ENCODE assay signal across 9 cellular contexts in the genomic region with DNA sequence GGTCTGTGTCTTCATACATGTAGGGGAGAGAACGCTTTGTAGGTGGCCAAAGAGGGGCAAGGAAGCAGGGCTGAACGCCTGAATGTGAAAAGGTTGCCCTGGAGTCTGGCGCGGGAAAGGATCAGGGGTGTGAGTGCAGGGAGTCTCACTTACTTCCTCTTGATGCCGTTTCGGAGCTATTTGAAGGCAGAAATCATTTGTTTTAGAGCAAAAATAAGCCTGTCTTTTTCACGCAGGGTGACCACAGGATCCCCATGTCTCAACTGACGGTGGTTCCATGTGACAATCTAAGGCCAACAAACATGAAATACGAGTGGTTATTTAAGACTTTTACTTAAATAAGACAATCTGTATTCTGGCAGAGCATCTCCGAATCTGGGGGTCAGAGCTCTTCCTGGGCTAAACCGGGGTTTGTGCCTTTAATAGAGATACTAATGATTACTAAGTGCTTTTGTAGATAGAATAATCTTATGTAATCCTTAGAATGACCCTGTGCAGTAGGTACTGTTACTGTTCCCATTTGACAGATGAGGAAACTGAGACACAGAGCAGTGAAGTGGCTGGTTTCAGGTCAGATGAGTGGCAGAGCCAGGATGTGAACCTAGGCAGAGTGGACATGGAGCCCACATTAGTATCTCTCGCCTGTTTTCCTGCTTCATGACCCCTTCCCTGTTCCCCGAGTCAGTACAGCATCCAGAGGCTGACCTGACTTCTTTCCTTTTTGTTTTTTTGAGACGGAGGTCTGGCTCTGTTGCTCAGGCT. TPM values are rescaled to one million over a fixed set of nuclear protein-coding genes. Genes with fewer than 3 reads are reported as not detected.
A peak's percentile ranks its signal among the peaks of the same experiment; 100 is the strongest.
DNase-seq lines count a peak whose midpoint lies in the region; ATAC-seq and TF ChIP-seq lines count a peak whose summit lies in the region.
"Had no signal": no experiment of that assay in that cellular context is flagged by ENCODE, and none has a peak within 500 bp of the region (broad histone marks: within the 10 kb centered on the region; RNA-seq: fewer than 3 reads in every experiment).

No MANE protein-coding gene starts in this region.

- H4K20me1 ChIP-seq in Karpas-422 (ENCODE audit: insufficient read depth, low read depth, low read length), result peaks cover 30% of the 10 kb centered on the region
- H4K20me1 ChIP-seq in neural progenitor cell (ENCODE audit: low read depth), result peaks cover 21% of the 10 kb centered on the region

- H3K4me1 Mint-ChIP-seq in activated naive CD8-positive, alpha-beta T cell treated with anti-CD3 and anti-CD28 coated beads, Interleukin-2, amount 50 U/mL, for 24 hours, result peaks cover 23% of the 10 kb centered on the region
- H3K4me1 Mint-ChIP-seq in neural progenitor cell, result peaks cover 17% of the 10 kb centered on the region

- H3K36me3 Mint-ChIP-seq in activated naive CD8-positive, alpha-beta T cell treated with anti-CD3 and anti-CD28 coated beads, Interleukin-2, amount 50 U/mL, for 24 hours (ENCODE audit: low read depth), result peaks cover 10% of the 10 kb centered on the region
- H3K36me3 Mint-ChIP-seq in neural progenitor cell, result peaks cover 4% of the 10 kb centered on the region

- H3K4me1 ChIP-seq in Karpas-422 (ENCODE audit: low read length) (peaks cover 55% of the 10 kb centered on the region), neural progenitor cell (peaks cover 16% of the 10 kb centered on the region)

- no peak for TF ChIP-seq CTCF in neural progenitor cell (IDR thresholded peaks at IDR 0.05)

- H3K4me3 Mint-ChIP-seq in activated naive CD8-positive, alpha-beta T cell treated with anti-CD3 and anti-CD28 coated beads, Interleukin-2, amount 50 U/mL, for 24 hours, result peak overlapping the region; percentile 93
- H3K4me3 Mint-ChIP-seq in neural progenitor cell, result peak overlapping the region; percentile 94

- H3K27ac ChIP-seq in Karpas-422 (ENCODE audit: low read length), result peak overlapping the region; percentile 99
- H3K27ac ChIP-seq in neural progenitor cell, result no peak overlapping the region

- H2AFZ ChIP-seq in Karpas-422 (ENCODE audit: low read length), result no peak overlapping the region
- no peak overlapping the region for H2AFZ ChIP-seq in neural progenitor cell (replicated peaks)

- H3K9ac ChIP-seq in Karpas-422 (ENCODE audit: low read length) (peak overlapping the region; percentile 87), neural progenitor cell (no peak overlapping the region)

- H3K4me3 ChIP-seq in GM08714 (ENCODE audit: low read length) (peak overlapping the region; percentile 69), Karpas-422 (ENCODE audit: low read length) (peak overlapping the region; percentile 86), neural progenitor cell (peak overlapping the region; percentile 78)

- no peaks in the 10 kb centered on the region for H3K9me2 ChIP-seq in Karpas-422 (replicated peaks; ENCODE audit: insufficient read depth, low read length)

- H3K36me3 ChIP-seq in Karpas-422 (ENCODE audit: insufficient read depth, low read length) (peaks cover 16% of the 10 kb centered on the region; the same call in 1 of the 2 replicates), neural progenitor cell (no peaks in the 10 kb centered on the region)

- H3K4me2 ChIP-seq in Karpas-422 (ENCODE audit: low read depth, low read length, poor library complexity, severe bottlenecking), result peak overlapping the region; percentile 93
- H3K4me2 ChIP-seq in neural progenitor cell, result peak overlapping the region; percentile 97

- H3K79me2 ChIP-seq in Karpas-422 (ENCODE audit: low read length), result peaks cover 60% of the 10 kb centered on the region
- peaks cover 29% of the 10 kb centered on the region for H3K79me2 ChIP-seq in neural progenitor cell (ENCODE audit: low read depth)

- H3K27me3 ChIP-seq in Karpas-422 (ENCODE audit: low read length) (no peaks in the 10 kb centered on the region), neural progenitor cell (peaks cover 22% of the 10 kb centered on the region)

- H3K27ac Mint-ChIP-seq in activated naive CD8-positive, alpha-beta T cell treated with anti-CD3 and anti-CD28 coated beads, Interleukin-2, amount 50 U/mL, for 24 hours, result no peak overlapping the region
- H3K27ac Mint-ChIP-seq in neural progenitor cell, result no peak overlapping the region

- DNase-seq in Karpas-422, result peak; percentile 95
- no peak for DNase-seq in activated naive CD8-positive, alpha-beta T cell treated with anti-CD3 and anti-CD28 coated beads, Interleukin-2, amount 50 U/mL, for 24 hours
- DNase-seq in neural progenitor cell (ENCODE audit: low spot score), result no peak
- no peak for DNase-seq in NCI-H1694 treated with DMSO at 0.1 percent for 48 hours (lab: John Stamatoyannopoulos, UW)
- no peak for DNase-seq in NCI-H2029 (lab: John Stamatoyannopoulos, UW)
- DNase-seq in COLO829 (ENCODE audit: low spot score), result no peak
- DNase-seq: right cardiac atrium had no signal

- H3K9me3 Mint-ChIP-seq in activated naive CD8-positive, alpha-beta T cell treated with anti-CD3 and anti-CD28 coated beads, Interleukin-2, amount 50 U/mL, for 24 hours, result no peaks in the 10 kb centered on the region
- H3K9me3 Mint-ChIP-seq in neural progenitor cell, result no peaks in the 10 kb centered on the region

- H3K9me3 ChIP-seq in Karpas-422 (ENCODE audit: low read length) (no peaks in the 10 kb centered on the region), neural progenitor cell (ENCODE audit: low read depth) (no peaks in the 10 kb centered on the region)

- H3F3A ChIP-seq in neural progenitor cell (ENCODE audit: low read depth), result peaks cover 16% of the 10 kb centered on the region

- ATAC-seq in activated naive CD8-positive, alpha-beta T cell treated with anti-CD3 and anti-CD28 coated beads, Interleukin-2, amount 50 U/mL, for 24 hours, result no peak
- no peak for ATAC-seq in GM19467 (IDR thresholded peaks at IDR 0.05; ENCODE audit: unreplicated experiment)

- no peaks in the 10 kb centered on the region for H3K27me3 Mint-ChIP-seq in activated naive CD8-positive, alpha-beta T cell treated with anti-CD3 and anti-CD28 coated beads, Interleukin-2, amount 50 U/mL, for 24 hours
- H3K27me3 Mint-ChIP-seq in neural progenitor cell (ENCODE audit: insufficient read depth, low read depth), result peaks cover 6% of the 10 kb centered on the region

RNA-seq across cellular contexts. Expression of gene BRI3BP, which starts 1.9 kb away (rescaled TPM):
- 48.9 and 52.9 TPM in 2 replicates for total RNA-seq in Karpas-422 (2014; rRNA removed; shearing (Covaris generic); ENCODE audit: low replicate concordance)
- 2.5 TPM in 2 replicates for total RNA-seq in neural progenitor cell (ENCODE audit: low replicate concordance)

RNA-seq across cellular contexts. Expression of gene DHX37, which starts 6.5 kb away (rescaled TPM):
- total RNA-seq in Karpas-422 (2014; rRNA removed; shearing (Covaris generic); ENCODE audit: low replicate concordance), result 10.8 and 23.7 TPM in 2 replicates
- 5.4 and 12.2 TPM in 2 replicates for total RNA-seq in neural progenitor cell (ENCODE audit: low replicate concordance)

Comparison
In these comparisons a context has a peak if more than half of its experiments do, and no peak if none do; other contexts are left out.
1. RNA of gene BRI3BP, which starts 1.9 kb away (total RNA-seq): 48.9 to 52.9 TPM in Karpas-422; 2.5 TPM in neural progenitor cell; every median in the first group is over 10 times any median in the second.
2. Peak in every context shown above with its lines, with median percentiles within 50 percentile points of each other: H3K4me3 ChIP-seq.